Comparison of ENCODE assay signal across 29 cellular contexts in the genomic region with DNA sequence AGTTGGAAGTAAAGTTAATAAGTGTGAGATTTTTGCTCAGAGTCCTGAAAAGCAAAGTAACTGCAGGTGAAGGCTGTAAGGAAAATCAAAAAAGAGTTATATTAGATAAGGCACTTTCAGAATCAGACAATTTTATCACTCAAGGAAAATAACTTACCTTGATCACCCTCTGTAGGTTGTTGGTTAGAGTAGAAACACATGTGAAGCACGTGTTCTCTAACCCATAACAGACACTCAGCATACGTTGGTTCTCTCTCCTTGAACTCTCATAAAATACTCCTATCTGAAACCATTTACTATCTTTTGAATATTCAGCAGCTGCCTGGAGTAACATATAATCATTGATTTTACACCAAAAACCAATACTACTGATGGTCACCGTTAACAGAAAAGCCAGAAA.
"Had no signal": no experiment of that assay in that cellular context is flagged by ENCODE, and none has a peak within 500 bp of the region (broad histone marks: within the 10 kb centered on the region; RNA-seq: fewer than 3 reads in every experiment).

No MANE protein-coding gene starts in this region.

- H3K9me3 Mint-ChIP-seq: stimulated activated naive CD8-positive, alpha-beta T cell treated with anti-CD3 and anti-CD28 coated beads, Interleukin-15, amount 100 ng/mL, for 72 hours; stimulated activated naive CD8-positive, alpha-beta T cell treated with anti-CD3 and anti-CD28 coated beads, Interleukin-15, Interleukin-2, amounts not matched to agents 100 ng/mL and 50 ng/mL, for 24 hours; type B pancreatic cell had no signal

- H3K4me1 Mint-ChIP-seq: stimulated activated effector memory CD8-positive, alpha-beta T cell treated with anti-CD3 and anti-CD28 coated beads, Interleukin-12 subunit alpha, Interleukin-12 subunit beta, amount 100 ng/mL, for 72 hours; stimulated activated memory B cell treated with anti-CD40 and anti-IgM and Interleukin-4, amounts not matched to agents 10 μg/mL and 1 μg/mL and 100 μg/mL, for 72 hours; stimulated activated naive B cell treated with anti-CD40 and anti-IgM and Interleukin-4, amounts not matched to agents 10 μg/mL and 1 μg/mL and 100 μg/mL, for 72 hours; stimulated activated naive CD8-positive, alpha-beta T cell treated with anti-CD3 and anti-CD28 coated beads, Interleukin-15, amount 100 ng/mL, for 72 hours had no signal

- H3K4me3 Mint-ChIP-seq: stimulated activated effector memory CD8-positive, alpha-beta T cell treated with anti-CD3 and anti-CD28 coated beads, Interleukin-12 subunit alpha, Interleukin-12 subunit beta, amount 100 ng/mL, for 72 hours; stimulated activated memory B cell treated with anti-CD40 and anti-IgM and Interleukin-4, amounts not matched to agents 10 μg/mL and 1 μg/mL and 100 μg/mL, for 72 hours; stimulated activated naive B cell treated with anti-CD40 and anti-IgM and Interleukin-4, amounts not matched to agents 10 μg/mL and 1 μg/mL and 100 μg/mL, for 72 hours; stimulated activated naive CD8-positive, alpha-beta T cell treated with anti-CD3 and anti-CD28 coated beads, Interleukin-15, amount 100 ng/mL, for 72 hours; stimulated activated naive CD8-positive, alpha-beta T cell treated with anti-CD3 and anti-CD28 coated beads, Interleukin-15, Interleukin-2, amounts not matched to agents 100 ng/mL and 50 ng/mL, for 24 hours; type B pancreatic cell had no signal

- H3K9me3 ChIP-seq: stomach, suprapubic skin, testis, thoracic aorta, thyroid gland, tibial artery, tibial nerve, upper lobe of left lung, upper lobe of right lung, uterus, vagina had no signal

- H3K27ac ChIP-seq: stomach, suprapubic skin, testis, thoracic aorta, thyroid gland, tibial artery, tibial nerve, transverse colon, upper lobe of left lung, upper lobe of right lung, uterus, vagina had no signal

- H3K4me3 ChIP-seq: stomach, suprapubic skin, testis, thoracic aorta, thyroid gland, tibial artery, tibial nerve, transverse colon, upper lobe of left lung, upper lobe of right lung, uterus, vagina had no signal

- DNase-seq: stimulated activated CD4-positive, alpha-beta T cell treated with anti-CD3 and anti-CD28 coated beads, Interleukin-2, amount 100 ng/mL, for 48 hours; stimulated activated CD4-positive, alpha-beta T cell treated with anti-CD3 and anti-CD28 coated beads, Interleukin-4, amount 100 ng/mL, for 1 hour; stimulated activated CD4-positive, alpha-beta T cell treated with anti-CD3 and anti-CD28 coated beads, Interleukin-4, amount 100 ng/mL, for 24 hours; stimulated activated CD4-positive, alpha-beta T cell treated with anti-CD3 and anti-CD28 coated beads, Interleukin-4, amount 100 ng/mL, for 4 hours; stimulated activated CD8-positive, alpha-beta memory T cell treated with anti-CD3 and anti-CD28 coated beads, Interleukin-4, amount 100 ng/mL, for 48 hours; stimulated activated naive B cell treated with anti-CD40 and anti-IgM and Interleukin-4, amounts not matched to agents 10 μg/mL and 1 μg/mL and 100 μg/mL, for 72 hours; stimulated activated naive CD4-positive, alpha-beta T cell; stimulated activated naive CD4-positive, alpha-beta T cell treated with Interleukin-2 at 50 U/mL for 16 hours; stimulated activated naive CD8-positive, alpha-beta T cell treated with anti-CD3 and anti-CD28 coated beads, Interleukin-15, amount 100 ng/mL, for 72 hours; stimulated activated naive CD8-positive, alpha-beta T cell treated with anti-CD3 and anti-CD28 coated beads, Interleukin-15, Interleukin-2, amounts not matched to agents 100 U/mL and 50 U/mL, for 24 hours; stomach; substantia nigra; testis; thyroid gland; tibial artery; transverse colon; trophoblast cell; upper lobe of left lung; upper lobe of right lung; uterus had no signal

- H3K27ac Mint-ChIP-seq: stimulated activated effector memory CD8-positive, alpha-beta T cell treated with anti-CD3 and anti-CD28 coated beads, Interleukin-12 subunit alpha, Interleukin-12 subunit beta, amount 100 ng/mL, for 72 hours; stimulated activated memory B cell treated with anti-CD40 and anti-IgM and Interleukin-4, amounts not matched to agents 10 μg/mL and 1 μg/mL and 100 μg/mL, for 72 hours; stimulated activated naive B cell treated with anti-CD40 and anti-IgM and Interleukin-4, amounts not matched to agents 10 μg/mL and 1 μg/mL and 100 μg/mL, for 72 hours; stimulated activated naive CD8-positive, alpha-beta T cell treated with anti-CD3 and anti-CD28 coated beads, Interleukin-15, amount 100 ng/mL, for 72 hours; stimulated activated naive CD8-positive, alpha-beta T cell treated with anti-CD3 and anti-CD28 coated beads, Interleukin-15, Interleukin-2, amounts not matched to agents 100 ng/mL and 50 ng/mL, for 24 hours; type B pancreatic cell had no signal

- H3K4me1 ChIP-seq: stomach, suprapubic skin, testis, thyroid gland, tibial artery, tibial nerve, transverse colon, upper lobe of left lung, upper lobe of right lung, uterus, vagina had no signal

- H3K27me3 Mint-ChIP-seq: stimulated activated memory B cell treated with anti-CD40 and anti-IgM and Interleukin-4, amounts not matched to agents 10 μg/mL and 1 μg/mL and 100 μg/mL, for 72 hours; stimulated activated naive B cell treated with anti-CD40 and anti-IgM and Interleukin-4, amounts not matched to agents 10 μg/mL and 1 μg/mL and 100 μg/mL, for 72 hours; stimulated activated naive CD8-positive, alpha-beta T cell treated with anti-CD3 and anti-CD28 coated beads, Interleukin-15, amount 100 ng/mL, for 72 hours; stimulated activated naive CD8-positive, alpha-beta T cell treated with anti-CD3 and anti-CD28 coated beads, Interleukin-15, Interleukin-2, amounts not matched to agents 100 ng/mL and 50 ng/mL, for 24 hours; type B pancreatic cell had no signal

- ATAC-seq: stimulated activated effector memory CD8-positive, alpha-beta T cell treated with anti-CD3 and anti-CD28 coated beads, Interleukin-12 subunit alpha, Interleukin-12 subunit beta, amount 100 ng/mL, for 72 hours; stimulated activated memory B cell treated with anti-CD40 and anti-IgM and Interleukin-4, amounts not matched to agents 10 μg/mL and 1 μg/mL and 100 μg/mL, for 72 hours; stimulated activated naive B cell treated with anti-CD40 and anti-IgM and Interleukin-4, amounts not matched to agents 10 μg/mL and 1 μg/mL and 100 μg/mL, for 72 hours; stimulated activated naive CD8-positive, alpha-beta T cell treated with anti-CD3 and anti-CD28 coated beads, Interleukin-15, amount 100 ng/mL, for 72 hours; stimulated activated naive CD8-positive, alpha-beta T cell treated with anti-CD3 and anti-CD28 coated beads, Interleukin-15, Interleukin-2, amounts not matched to agents 100 U/mL and 50 U/mL, for 24 hours; upper lobe of right lung had no signal

- H3K36me3 ChIP-seq: stomach, suprapubic skin, thoracic aorta, thyroid gland, tibial artery, tibial nerve, transverse colon, upper lobe of left lung, upper lobe of right lung, uterus, vagina had no signal

- FAIRE-seq: urothelium cell line had no signal

- H3K36me3 Mint-ChIP-seq: stimulated activated effector memory CD8-positive, alpha-beta T cell treated with anti-CD3 and anti-CD28 coated beads, Interleukin-12 subunit alpha, Interleukin-12 subunit beta, amount 100 ng/mL, for 72 hours; stimulated activated memory B cell treated with anti-CD40 and anti-IgM and Interleukin-4, amounts not matched to agents 10 μg/mL and 1 μg/mL and 100 μg/mL, for 72 hours; stimulated activated naive B cell treated with anti-CD40 and anti-IgM and Interleukin-4, amounts not matched to agents 10 μg/mL and 1 μg/mL and 100 μg/mL, for 72 hours; type B pancreatic cell had no signal

- H3K27me3 ChIP-seq: stomach, suprapubic skin, testis, thyroid gland, tibial artery, tibial nerve, transverse colon, upper lobe of left lung, upper lobe of right lung, uterus, vagina had no signal
